11 cellular contexts compared by ENCODE assay signal in the genomic region with DNA sequence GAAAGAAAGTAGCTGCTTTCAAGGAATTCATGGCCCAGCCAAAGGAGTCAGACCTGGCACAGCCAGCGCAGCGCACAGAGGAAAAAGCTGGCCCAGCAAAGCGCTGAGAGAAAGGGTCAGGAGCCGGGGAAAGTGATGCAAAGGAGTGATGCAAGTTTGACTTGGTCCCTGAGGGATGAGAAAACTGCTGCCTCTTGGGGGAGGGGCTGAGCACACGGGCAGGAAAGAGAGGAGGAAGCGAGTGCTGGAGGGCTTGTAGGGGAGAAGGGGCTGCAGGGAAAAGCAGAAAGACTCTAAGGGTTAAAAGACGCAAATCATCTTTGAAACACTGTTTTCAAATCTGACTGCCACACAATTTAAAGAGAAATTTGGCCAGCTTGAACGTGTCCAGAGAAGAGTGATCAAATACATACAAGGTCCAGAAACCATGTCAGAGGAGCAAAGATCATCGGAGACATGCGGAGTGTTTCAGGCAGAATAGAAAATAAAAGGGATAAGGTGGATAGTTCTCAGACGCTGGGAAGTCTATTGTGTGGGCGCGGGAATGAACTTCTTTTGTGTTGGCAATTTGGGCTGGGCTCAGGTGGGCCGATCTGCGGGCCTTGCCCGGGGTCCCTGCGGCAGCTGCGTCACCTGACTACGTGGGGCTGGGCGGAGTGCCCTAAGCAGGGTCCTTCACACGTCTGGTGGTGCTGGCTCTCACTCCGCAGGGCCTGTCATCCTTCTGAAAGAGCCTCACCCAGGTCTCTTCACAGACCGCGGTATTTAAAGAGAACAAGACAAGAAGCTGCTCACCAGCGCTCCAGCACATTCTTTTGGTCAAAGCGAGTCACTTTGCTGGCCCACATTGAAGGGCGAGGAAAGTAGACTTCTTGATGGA. TPM values are rescaled to one million over a fixed set of nuclear protein-coding genes. Genes with fewer than 3 reads are reported as not detected.
DNase-seq lines count a peak whose midpoint lies in the region; ATAC-seq and TF ChIP-seq lines count a peak whose summit lies in the region.
"Had no signal": no experiment of that assay in that cellular context is flagged by ENCODE, and none has a peak within 500 bp of the region (broad histone marks: within the 10 kb centered on the region; RNA-seq: fewer than 3 reads in every experiment).

No MANE protein-coding gene starts in this region.

- no peak for TF ChIP-seq POLR2A in ovary (IDR thresholded peaks at IDR 0.05)

- CTCF ChIA-PET in activated CD8-positive, alpha-beta T cell treated with anti-CD3 and anti-CD28 coated beads, Interleukin-2, amount 10 ng/mL, durations not matched to agents 7 days and 5 days (lab: Charles Lee), result interaction anchor here (0.6 kb wide), 1 partner anchor 136 kb away, joined by 3 read pairs; no protein-coding TSS in a partner anchor

- TF ChIP-seq CTCF in ovary (IDR thresholded peaks at IDR 0.05), result no peak

- peak overlapping the region; percentile 84 for H3K27ac Mint-ChIP-seq in T-helper 17 cell
- no peak overlapping the region for H3K27ac Mint-ChIP-seq in activated CD8-positive, alpha-beta T cell treated with anti-CD3 and anti-CD28 coated beads, Interleukin-2, amount 10 ng/mL, durations not matched to agents 7 days and 5 days

- POLR2A ChIA-PET in activated CD8-positive, alpha-beta T cell treated with anti-CD3 and anti-CD28 coated beads, Interleukin-2, amount 10 ng/mL, durations not matched to agents 7 days and 5 days (lab: Charles Lee), result interaction anchor here (2.5 kb wide), 1 partner anchor 17 kb away, joined by 7 read pairs; a partner anchor contains a TSS

- H3K27me3 Mint-ChIP-seq in T-helper 17 cell, result no peaks in the 10 kb centered on the region
- H3K27me3 Mint-ChIP-seq in activated CD8-positive, alpha-beta T cell treated with anti-CD3 and anti-CD28 coated beads, Interleukin-2, amount 10 ng/mL, durations not matched to agents 7 days and 5 days (ENCODE audit: low read depth), result no peaks in the 10 kb centered on the region

- H3K4me3 ChIP-seq in ovary, result peak overlapping the region; percentile 13

- ATAC-seq in T-helper 17 cell (no peak), left cardiac atrium (peak; percentile 92), GM21528 (IDR thresholded peaks at IDR 0.05; ENCODE audit: low FRiP score, unreplicated experiment) (no peak)
- no peak for ATAC-seq in activated CD8-positive, alpha-beta T cell treated with anti-CD3 and anti-CD28 coated beads, Interleukin-2, amount 10 ng/mL, durations not matched to agents 7 days and 5 days
- ATAC-seq: Panc1; stimulated activated naive CD8-positive, alpha-beta T cell treated with anti-CD3 and anti-CD28 coated beads, Interleukin-15, Interleukin-2, amounts not matched to agents 100 U/mL and 50 U/mL, for 24 hours had no signal

- DNase-seq in DMS153 treated with DMSO at 0.1 percent for 48 hours (lab: John Stamatoyannopoulos, UW; ENCODE audit: unreplicated experiment), result peak; percentile 70
- DNase-seq in T-helper 17 cell, result no peak
- peak; percentile 61 for DNase-seq in left cardiac atrium
- DNase-seq in ovary, result peak; percentile 70 to 83 (median 76)
- DNase-seq in HPDE6-E6E7 (ENCODE audit: extremely low spot score), result no peak
- no peak for DNase-seq in activated CD8-positive, alpha-beta T cell treated with anti-CD3 and anti-CD28 coated beads, Interleukin-2, amount 10 ng/mL, durations not matched to agents 7 days and 5 days
- no peak for DNase-seq in activated T-cell treated with anti-CD3 and anti-CD28 coated beads for 4 hours
- DNase-seq: activated naive CD4-positive, alpha-beta T cell treated with Interleukin-2 at 50 U/mL for 16 hours; stimulated activated naive CD8-positive, alpha-beta T cell treated with anti-CD3 and anti-CD28 coated beads, Interleukin-15, Interleukin-2, amounts not matched to agents 100 U/mL and 50 U/mL, for 24 hours had no signal

- intact Hi-C loops in left cardiac atrium (cut with DNase I) (no loop called here), ovary (cut with DNase I) (loop anchor here in 1 of 4 donors (10.0 kb wide), 1 partner anchor 125 kb away; a partner anchor contains a TSS)

- no peaks in the 10 kb centered on the region for H3K27me3 ChIP-seq in ovary

- H3K4me1 Mint-ChIP-seq in T-helper 17 cell, result peaks cover 20% of the 10 kb centered on the region
- peaks cover 9% of the 10 kb centered on the region for H3K4me1 Mint-ChIP-seq in activated CD8-positive, alpha-beta T cell treated with anti-CD3 and anti-CD28 coated beads, Interleukin-2, amount 10 ng/mL, durations not matched to agents 7 days and 5 days (ENCODE audit: low read depth)

- peaks cover 6% of the 10 kb centered on the region for H3K4me1 ChIP-seq in ovary (ENCODE audit: insufficient read depth)

- H3K9me3 ChIP-seq in T-helper 17 cell (ENCODE audit: control insufficient read depth, low read length, poor library complexity, severe bottlenecking) (no peaks in the 10 kb centered on the region), ovary (no peaks in the 10 kb centered on the region)

- TF ChIP-seq EP300 in ovary (IDR thresholded peaks at IDR 0.05), result no peak

- H3K4me3 Mint-ChIP-seq in T-helper 17 cell, result no peak overlapping the region
- H3K4me3 Mint-ChIP-seq in activated CD8-positive, alpha-beta T cell treated with anti-CD3 and anti-CD28 coated beads, Interleukin-2, amount 10 ng/mL, durations not matched to agents 7 days and 5 days, result no peak overlapping the region

- H3K27ac ChIP-seq in ovary, result peak overlapping the region; percentile 69 to 77

- H3K36me3 Mint-ChIP-seq in T-helper 17 cell (ENCODE audit: low read depth), result peaks cover 5% of the 10 kb centered on the region
- H3K36me3 Mint-ChIP-seq in activated CD8-positive, alpha-beta T cell treated with anti-CD3 and anti-CD28 coated beads, Interleukin-2, amount 10 ng/mL, durations not matched to agents 7 days and 5 days (ENCODE audit: low read depth), result peaks cover 30% of the 10 kb centered on the region

- H3K9me3 Mint-ChIP-seq in activated CD8-positive, alpha-beta T cell treated with anti-CD3 and anti-CD28 coated beads, Interleukin-2, amount 10 ng/mL, durations not matched to agents 7 days and 5 days (ENCODE audit: insufficient read depth), result no peaks in the 10 kb centered on the region

- 25 to 43% (median 40%) methylated on average over 27 of the region's 27 CpGs for WGBS in ovary, 3 donors

- H3K36me3 ChIP-seq in ovary, result no peaks in the 10 kb centered on the region

RNA-seq across cellular contexts. Expression of a gene that starts 18.1 kb away (rescaled TPM):
- total RNA-seq in T-helper 17 cell, result 10 to 100 TPM; 37.8 to 45.9 TPM
- 1 to 10 TPM; 4.7 to 6.7 TPM for total RNA-seq in left cardiac atrium
- total RNA-seq in ovary, result 10 to 100 TPM; 22.1 to 63.4 (median 30.1) TPM
- 10 to 100 TPM; 30.6 to 42.5 TPM for polyA plus RNA-seq in ovary
- total RNA-seq in activated CD8-positive, alpha-beta T cell treated with anti-CD3 and anti-CD28 coated beads, Interleukin-2, amount 10 ng/mL, durations not matched to agents 7 days and 5 days, result 10 to 100 TPM; 27.7 to 27.8 TPM

Comparison
In these comparisons a context has a peak if more than half of its experiments do, and no peak if none do; other contexts are left out.
1. DNase-seq: peak in DMS153 treated with DMSO at 0.1 percent for 48 hours (single experiment), left cardiac atrium (single experiment) and ovary (5 of 5); none in T-helper 17 cell (0 of 3), HPDE6-E6E7 (single experiment), activated CD8-positive, alpha-beta T cell treated with anti-CD3 and anti-CD28 coated beads, Interleukin-2, amount 10 ng/mL, durations not matched to agents 7 days and 5 days (single experiment) and activated T-cell treated with anti-CD3 and anti-CD28 coated beads for 4 hours (single experiment).
2. ATAC-seq: peak in left cardiac atrium (2 of 2); none in T-helper 17 cell (single experiment), GM21528 (single experiment) and activated CD8-positive, alpha-beta T cell treated with anti-CD3 and anti-CD28 coated beads, Interleukin-2, amount 10 ng/mL, durations not matched to agents 7 days and 5 days (single experiment).